Comparison of ENCODE assay signal across 20 cellular contexts in the genomic region with DNA sequence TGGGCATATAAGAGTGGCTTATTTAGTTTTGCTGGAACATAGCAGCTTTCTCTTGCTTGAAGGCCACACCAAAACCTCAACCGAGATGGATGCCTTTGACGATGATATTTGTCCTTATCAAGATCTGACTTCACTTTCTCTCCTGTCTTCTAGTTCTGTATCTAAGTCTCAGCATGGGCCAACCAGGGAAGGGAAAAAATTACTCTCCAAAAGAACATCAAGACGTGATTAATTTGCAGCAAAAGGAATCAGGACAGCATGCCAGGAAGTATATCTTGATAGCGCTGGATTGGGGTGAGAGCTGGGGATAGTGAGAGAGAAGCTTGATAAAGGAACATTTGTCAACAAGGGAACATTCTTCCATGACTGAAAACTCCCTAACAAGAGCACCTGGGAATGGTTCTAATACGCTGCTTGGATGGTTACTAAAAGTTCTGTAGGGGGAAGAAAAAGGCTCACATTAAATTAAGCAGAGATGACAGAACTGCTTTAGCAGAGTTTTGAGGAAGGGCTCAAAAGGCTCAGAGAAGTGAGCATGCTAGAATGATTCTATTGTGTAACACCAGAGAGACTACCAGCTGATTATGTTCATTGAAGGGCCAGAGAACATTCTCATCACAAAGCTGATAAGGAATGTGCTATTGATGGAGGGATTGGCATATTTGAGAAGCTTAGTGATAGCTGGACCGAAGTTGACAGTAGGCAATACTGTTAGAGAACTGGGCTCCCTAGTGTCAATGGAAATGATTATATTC. TPM values are rescaled to one million over a fixed set of nuclear protein-coding genes. Genes with fewer than 3 reads are reported as not detected.
DNase-seq lines count a peak whose midpoint lies in the region; ATAC-seq lines count a peak whose summit lies in the region.
"Had no signal": no experiment of that assay in that cellular context is flagged by ENCODE, and none has a peak within 500 bp of the region (broad histone marks: within the 10 kb centered on the region; RNA-seq: fewer than 3 reads in every experiment).

No MANE protein-coding gene starts in this region.

- DNase-seq in NOMO-1 treated with DMSO at 0.1 percent for 48 hours (lab: John Stamatoyannopoulos, UW; ENCODE audit: unreplicated experiment) (peak; percentile 20), NOMO-1 treated with dmso at 0.1 percent for 144 hours (lab: John Stamatoyannopoulos, UW; ENCODE audit: unreplicated experiment) (no peak), T-cell (no peak), immature natural killer cell (no peak), retina (peak; percentile 26), NCI-H2227 (lab: John Stamatoyannopoulos, UW; ENCODE audit: unreplicated experiment) (no peak), NCI-H1092 treated with DMSO at 0.1 percent for 48 hours (lab: John Stamatoyannopoulos, UW) (no peak), head of caudate nucleus (no peak)
- DNase-seq: activated CD4-positive, alpha-beta memory T cell treated with anti-CD3 and anti-CD28 coated beads for 36 hours; activated gamma-delta T cell treated with Interleukin-2 at 50 U/mL for 16 hours; Calu3; caudate nucleus; foreskin melanocyte; left ventricle myocardium superior; NCI-H1105; NCI-H2081; stimulated activated CD4-positive, alpha-beta T cell treated with anti-CD3 and anti-CD28 coated beads, Interleukin-2, amount 100 ng/mL, for 48 hours; stimulated activated naive CD4-positive, alpha-beta T cell; T1000 had no signal

- no peak for ATAC-seq in T-cell (replicated peaks in 1 of 4)
- ATAC-seq: left ventricle myocardium superior, SK-N-SH treated with all-trans-retinoic acid at 6 μM for 48 hours had no signal

- H3K4me1 Mint-ChIP-seq in T-cell (peaks cover 18 to 51% (median 28%) of the 10 kb centered on the region in 3 donors), immature natural killer cell (peaks cover 16 to 21% of the 10 kb centered on the region in 2 donors)

- H3K27ac Mint-ChIP-seq in T-cell: peak overlapping the region; percentile 16 to 95
- peak overlapping the region in 5 of 6 donors; percentile 1 to 68 (median 38) for H3K27ac Mint-ChIP-seq in immature natural killer cell
- H3K27ac Mint-ChIP-seq: activated CD4-positive, alpha-beta memory T cell treated with anti-CD3 and anti-CD28 coated beads for 36 hours had no signal

- H3K9me3 Mint-ChIP-seq in T-cell (no peaks in the 10 kb centered on the region), immature natural killer cell (no peaks in the 10 kb centered on the region)
- H3K9me3 Mint-ChIP-seq: activated CD4-positive, alpha-beta memory T cell treated with anti-CD3 and anti-CD28 coated beads for 36 hours had no signal

- H3K36me3 Mint-ChIP-seq in T-cell (no peaks in the 10 kb centered on the region), immature natural killer cell (no peaks in the 10 kb centered on the region)
- H3K36me3 Mint-ChIP-seq: activated CD4-positive, alpha-beta memory T cell treated with anti-CD3 and anti-CD28 coated beads for 36 hours had no signal

- intact Hi-C loops in head of caudate nucleus (cut with DNase I): no loop called here

- H3K4me3 Mint-ChIP-seq in T-cell (no peak overlapping the region), immature natural killer cell (no peak overlapping the region)
- H3K4me3 Mint-ChIP-seq: activated CD4-positive, alpha-beta memory T cell treated with anti-CD3 and anti-CD28 coated beads for 36 hours had no signal

- CTCF ChIA-PET in T-cell (lab: Charles Lee): interaction anchor here in 1 of 2 donors (1.3 to 1.8 kb wide), 2 partner anchors 21 to 23 kb away, joined by 3 to 6 read pairs; a partner anchor contains a TSS

- H3K27me3 Mint-ChIP-seq in T-cell: no peaks in the 10 kb centered on the region
- peaks cover 6 to 14% (median 10%) of the 10 kb centered on the region in 3 donors for H3K27me3 Mint-ChIP-seq in immature natural killer cell (ENCODE audit: low read depth in 3 of 3)
- H3K27me3 Mint-ChIP-seq: activated CD4-positive, alpha-beta memory T cell treated with anti-CD3 and anti-CD28 coated beads for 36 hours had no signal

- POLR2A ChIA-PET in T-cell (lab: Charles Lee): interaction anchor here in 1 of 2 donors (3.2 to 4.1 kb wide), 2 partner anchors 22 to 25 kb away, joined by 16 to 69 read pairs; a partner anchor contains a TSS

RNA-seq across cellular contexts. Expression of a gene that starts 21.5 kb away (rescaled TPM):
- 100 to 1,000 TPM; 173 to 570 (median 200) TPM for total RNA-seq in T-cell
- polyA plus RNA-seq in immature natural killer cell: 100 to 1,000 TPM; 426 to 769 (median 538) TPM

Comparison
In these comparisons a context has a peak if more than half of its experiments do, and no peak if none do; other contexts are left out.
1. DNase-seq: peak in NOMO-1 treated with DMSO at 0.1 percent for 48 hours (single experiment) and retina (single experiment); none in NOMO-1 treated with dmso at 0.1 percent for 144 hours (single experiment), T-cell (0 of 34), immature natural killer cell (0 of 3), NCI-H2227 (single experiment), NCI-H1092 treated with DMSO at 0.1 percent for 48 hours (single experiment) and head of caudate nucleus (0 of 42).